Comparison of ENCODE assay signal across 24 cellular contexts in genomic region chr5:93997562-93997961, GRCh38.
DNase-seq lines count a peak whose midpoint lies in the region; ATAC-seq, FAIRE-seq and TF ChIP-seq lines count a peak whose summit lies in the region.
"Had no signal": no experiment of that assay in that cellular context is flagged by ENCODE, and none has a peak within 500 bp of the region (broad histone marks: within the 10 kb centered on the region; RNA-seq: fewer than 3 reads in every experiment).

No MANE protein-coding gene starts in this region.

- H4K20me1 ChIP-seq in astrocyte (ENCODE audit: insufficient read depth, low read length), result no peaks in the 10 kb centered on the region
- H4K20me1 ChIP-seq: BLaER1 had no signal

- peaks cover 6% of the 10 kb centered on the region for H3K4me1 ChIP-seq in astrocyte (ENCODE audit: insufficient read depth, low read length)
- H3K4me1 ChIP-seq: BLaER1, Caco-2 had no signal

- no peaks in the 10 kb centered on the region for H3K79me2 ChIP-seq in astrocyte (ENCODE audit: insufficient read depth, low read length)

- H3K4me3 Mint-ChIP-seq in activated T-cell treated with anti-CD3 and anti-CD28 coated beads, Interleukin-2, amount 50 U/mL, for 72 hours, result no peak overlapping the region
- H3K4me3 Mint-ChIP-seq in astrocyte (ENCODE audit: unreplicated experiment), result no peak overlapping the region
- H3K4me3 Mint-ChIP-seq: B cell; CD4-positive, CD25-positive, alpha-beta regulatory T cell; CD8-positive, alpha-beta T cell had no signal

- no peaks in the 10 kb centered on the region for H3K9me3 Mint-ChIP-seq in activated T-cell treated with anti-CD3 and anti-CD28 coated beads, Interleukin-2, amount 50 U/mL, for 72 hours
- H3K9me3 Mint-ChIP-seq in astrocyte (ENCODE audit: unreplicated experiment), result no peaks in the 10 kb centered on the region

- H3K9ac ChIP-seq in astrocyte (ENCODE audit: low read length), result no peak overlapping the region
- H3K9ac ChIP-seq: BLaER1, GM23248 had no signal

- H3K27ac ChIP-seq in astrocyte (ENCODE audit: low read depth, low read length), result no peak overlapping the region
- H3K27ac ChIP-seq: 22Rv1, BLaER1, C4-2B, GM23248 had no signal

- ATAC-seq in activated T-cell treated with anti-CD3 and anti-CD28 coated beads, Interleukin-2, amount 50 U/mL, for 72 hours (replicated peaks in 1 of 2), result no peak
- ATAC-seq: CD8-positive, alpha-beta T cell; GM12878 had no signal

- H2AFZ ChIP-seq in astrocyte (ENCODE audit: low read depth, low read length), result no peak overlapping the region
- H2AFZ ChIP-seq: GM23248 had no signal

- no peaks in the 10 kb centered on the region for H3K27me3 ChIP-seq in astrocyte (ENCODE audit: insufficient read depth, low read length)
- H3K27me3 ChIP-seq: BLaER1 had no signal

- peak overlapping the region; percentile 14 for H3K27ac Mint-ChIP-seq in activated T-cell treated with anti-CD3 and anti-CD28 coated beads, Interleukin-2, amount 50 U/mL, for 72 hours
- H3K27ac Mint-ChIP-seq in astrocyte (ENCODE audit: unreplicated experiment), result no peak overlapping the region
- H3K27ac Mint-ChIP-seq: B cell; CD4-positive, CD25-positive, alpha-beta regulatory T cell; CD8-positive, alpha-beta T cell had no signal

- peaks cover 5% of the 10 kb centered on the region for H3K4me1 Mint-ChIP-seq in activated T-cell treated with anti-CD3 and anti-CD28 coated beads, Interleukin-2, amount 50 U/mL, for 72 hours (ENCODE audit: low read depth)
- H3K4me1 Mint-ChIP-seq in astrocyte (ENCODE audit: low read depth, unreplicated experiment), result no peaks in the 10 kb centered on the region

- no peaks in the 10 kb centered on the region for H3K27me3 Mint-ChIP-seq in activated T-cell treated with anti-CD3 and anti-CD28 coated beads, Interleukin-2, amount 50 U/mL, for 72 hours (ENCODE audit: low read depth)
- no peaks in the 10 kb centered on the region for H3K27me3 Mint-ChIP-seq in astrocyte (ENCODE audit: low read depth, unreplicated experiment)
- H3K27me3 Mint-ChIP-seq: B cell; CD4-positive, CD25-positive, alpha-beta regulatory T cell had no signal

- H3K9me3 ChIP-seq in astrocyte (ENCODE audit: insufficient read depth, low read depth, low read length), result no peaks in the 10 kb centered on the region
- H3K9me3 ChIP-seq: BLaER1 had no signal

- H3K36me3 Mint-ChIP-seq in activated T-cell treated with anti-CD3 and anti-CD28 coated beads, Interleukin-2, amount 50 U/mL, for 72 hours (ENCODE audit: insufficient read depth in 2 of 2), result peaks cover 2 to 16% of the 10 kb centered on the region in 2 donors
- H3K36me3 Mint-ChIP-seq in astrocyte (ENCODE audit: low read depth, unreplicated experiment), result peaks cover 2% of the 10 kb centered on the region

- peak; percentile 41 for FAIRE-seq in astrocyte (lab: Jason Lieb, UNC)
- FAIRE-seq: GM12878, GM19239, H1 had no signal

- H3K4me2 ChIP-seq in astrocyte (ENCODE audit: low read length), result no peak overlapping the region
- H3K4me2 ChIP-seq: BLaER1 had no signal

- no peaks in the 10 kb centered on the region for H3K36me3 ChIP-seq in astrocyte (ENCODE audit: insufficient read depth, low read length)
- H3K36me3 ChIP-seq: BLaER1 had no signal

- no peak for DNase-seq in activated T-cell treated with anti-CD3 and anti-CD28 coated beads, Interleukin-2, amount 50 U/mL, for 72 hours
- DNase-seq in activated T-cell treated with anti-CD3 and anti-CD28 coated beads, Interleukin-2, amount 50 U/mL, for 48 hours, result no peak
- DNase-seq in astrocyte (ENCODE audit: low read depth), result no peak
- DNase-seq in fibroblast of villous mesenchyme (ENCODE audit: low read depth), result peak; percentile 11
- DNase-seq in kidney glomerular epithelial cell (lab: John Stamatoyannopoulos, UW), result no peak
- DNase-seq in activated CD4-positive, alpha-beta T cell treated with anti-CD3 and anti-CD28 coated beads, Interleukin-2, amount 50 U/mL, for 1 hour, result no peak
- no peak for DNase-seq in HuH-7 (ENCODE audit: low spot score)
- DNase-seq: Caco-2; CD4-positive, CD25-positive, alpha-beta regulatory T cell; CD8-positive, alpha-beta T cell; DMS153; DMS79; EL; GDM1; GM23248; H7; HCEC 1CT had no signal

- no peak overlapping the region for H3K4me3 ChIP-seq in astrocyte (ENCODE audit: insufficient read depth, low read depth, low read length)
- H3K4me3 ChIP-seq in fibroblast of villous mesenchyme (ENCODE audit: low read depth, low read length), result no peak overlapping the region
- H3K4me3 ChIP-seq: BLaER1, GM12878, GM23248 had no signal

- TF ChIP-seq CTCF in astrocyte (IDR thresholded peaks at IDR 0.05; ENCODE audit: insufficient read depth, low read depth, low read length) (no peak), fibroblast of villous mesenchyme (IDR thresholded peaks at IDR 0.05; ENCODE audit: insufficient read depth, low read depth, low read length) (no peak)
